ENCODE assay signal across 20 cellular contexts in the genomic region with DNA sequence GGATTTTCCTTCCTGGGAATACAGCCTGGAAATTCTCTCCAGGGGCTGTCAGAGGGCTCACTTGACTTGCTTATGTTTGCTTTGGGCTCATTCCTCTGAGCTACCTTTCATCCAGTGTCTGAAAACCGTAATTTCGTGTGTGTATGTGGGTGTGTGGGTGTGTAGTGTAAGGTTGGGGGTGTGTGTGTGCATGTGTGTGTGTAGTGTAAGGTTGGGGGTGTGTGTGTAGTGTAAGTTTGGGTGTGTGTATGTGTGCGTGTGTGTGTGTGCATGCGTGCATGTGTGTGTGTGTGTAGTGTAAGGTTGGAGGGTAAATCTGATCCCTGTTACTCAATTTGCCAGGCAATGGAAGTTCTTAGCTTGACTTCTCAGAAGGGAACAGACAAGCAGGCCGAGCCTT. TPM values are rescaled to one million over a fixed set of nuclear protein-coding genes. Genes with fewer than 3 reads are reported as not detected.
A peak's percentile ranks its signal among the peaks of the same experiment; 100 is the strongest.
DNase-seq lines count a peak whose midpoint lies in the region; FAIRE-seq and TF ChIP-seq lines count a peak whose summit lies in the region.
"Had no signal": no experiment of that assay in that cellular context is flagged by ENCODE, and none has a peak within 500 bp of the region (broad histone marks: within the 10 kb centered on the region; RNA-seq: fewer than 3 reads in every experiment).

No MANE protein-coding gene starts in this region.

- H3K9me3 Mint-ChIP-seq in endothelial cell (ENCODE audit: unreplicated experiment): no peaks in the 10 kb centered on the region
- peaks cover 11% of the 10 kb centered on the region for H3K9me3 Mint-ChIP-seq in osteocyte (ENCODE audit: unreplicated experiment)

- TF ChIP-seq CTCF in HEK293 (tag by site-specific recombination; IDR thresholded peaks at IDR 0.05): no peak
- TF ChIP-seq CTCF in endothelial cell (IDR thresholded peaks at IDR 0.05; ENCODE audit: unreplicated experiment): no peak
- no peak for TF ChIP-seq CTCF in osteocyte (IDR thresholded peaks at IDR 0.05)

- peak; percentile 83 for FAIRE-seq in HTR-8/SVneo (lab: Jason Lieb, UNC)
- FAIRE-seq: A204.1, D721Med, G401.6, GM12891, H54 had no signal

- POLR2A ChIA-PET in HEK293 (lab: Yijun Ruan, JAX): no interaction called here

- DNase-seq in HTR-8/SVneo (ENCODE audit: insufficient read length, low spot score) (no peak), endothelial cell (ENCODE audit: low spot score) (no peak), posterior vena cava (ENCODE audit: low spot score) (peak; percentile 8), osteocyte (ENCODE audit: extremely low spot score, unreplicated experiment) (no peak), GOT3 (lab: John Stamatoyannopoulos, UW) (no peak)
- DNase-seq in stimulated activated CD4-positive, alpha-beta T cell treated with anti-CD3 and anti-CD28 coated beads, Interleukin-12 subunit alpha, Interleukin-12 subunit beta, amount 100 ng/mL, for 4 hours: no peak
- DNase-seq: ACHN, AML-193, GM23248, HCEC 1CT, HFFc6 had no signal

- peak overlapping the region; percentile 15 for H3K27ac Mint-ChIP-seq in endothelial cell (ENCODE audit: unreplicated experiment)
- no peak overlapping the region for H3K27ac Mint-ChIP-seq in osteocyte (ENCODE audit: unreplicated experiment)
- H3K27ac Mint-ChIP-seq: CD4-positive, alpha-beta T cell; HFFc6 had no signal

- CTCF ChIA-PET in HEK293 (lab: Yijun Ruan, JAX): interaction anchor here (0.6 to 1.0 kb wide), 2 partner anchors 39 to 60 kb away, joined by 3 to 4 read pairs; no protein-coding TSS in a partner anchor

- H3K36me3 Mint-ChIP-seq in endothelial cell (ENCODE audit: low read depth, unreplicated experiment) (no peaks in the 10 kb centered on the region), osteocyte (ENCODE audit: unreplicated experiment) (peaks cover 9% of the 10 kb centered on the region)

- H3K9me3 ChIP-seq in HEK293 (ENCODE audit: control insufficient read depth, insufficient read depth, low read depth, low read length): no peaks in the 10 kb centered on the region
- H3K9me3 ChIP-seq: Caco-2 had no signal

- H3K4me3 ChIP-seq in HEK293 (ENCODE audit: low read depth, low read length): no peak overlapping the region
- H3K4me3 ChIP-seq: GM23248 had no signal

- H3K4me3 Mint-ChIP-seq in endothelial cell (ENCODE audit: unreplicated experiment): no peak overlapping the region
- no peak overlapping the region for H3K4me3 Mint-ChIP-seq in osteocyte (ENCODE audit: unreplicated experiment)
- H3K4me3 Mint-ChIP-seq: CD4-positive, alpha-beta T cell; HFFc6 had no signal

- H3K4me1 Mint-ChIP-seq in endothelial cell (ENCODE audit: unreplicated experiment) (peaks cover 6% of the 10 kb centered on the region), osteocyte (ENCODE audit: unreplicated experiment) (peaks cover 5% of the 10 kb centered on the region)

- no peak overlapping the region for H3K27ac ChIP-seq in HEK293 (ENCODE audit: extremely low read depth, low read depth, low read length)
- H3K27ac ChIP-seq: C4-2B, GM23248 had no signal

- intact Hi-C loops in posterior vena cava (cut with DNase I): no loop called here

- no peaks in the 10 kb centered on the region for H3K36me3 ChIP-seq in HEK293 (ENCODE audit: control insufficient read depth in 2 of 2, insufficient read depth in 1 of 2, low read length in 2 of 2)

- peaks cover 4% of the 10 kb centered on the region for H3K27me3 Mint-ChIP-seq in endothelial cell (ENCODE audit: unreplicated experiment)
- peaks cover 55% of the 10 kb centered on the region for H3K27me3 Mint-ChIP-seq in osteocyte (ENCODE audit: unreplicated experiment)

- no peaks in the 10 kb centered on the region; the same call in 1 of the 2 replicates for H3K4me1 ChIP-seq in HEK293 (ENCODE audit: control insufficient read depth, insufficient read depth, low read length)
- H3K4me1 ChIP-seq: Caco-2 had no signal

TF ChIP-seq in HEK293, 187 proteins besides CTCF, POLR2A, EP300 and RAD21:
- TF ChIP-seq ZNF473 (tag by site-specific recombination; IDR thresholded peaks at IDR 0.05) (0 out of 2 replicates have a peak, but pooled peaks have one; percentile 37), ZNF521 (tag by site-specific recombination; IDR thresholded peaks at IDR 0.05) (0 out of 2 replicates have a peak, but pooled peaks have one; percentile 54), BCL11A (tag by site-specific recombination; IDR thresholded peaks at IDR 0.05; ENCODE audit: low read depth) (no peak), ZFHX2 (tag by site-specific recombination; conservative IDR thresholded peaks at IDR 0.05) (peak; percentile 65), ZNF155 (tag by site-specific recombination; IDR thresholded peaks at IDR 0.05) (0 out of 2 replicates have a peak, but pooled peaks have one; percentile 33), KLF9 (tag by site-specific recombination; IDR thresholded peaks at IDR 0.05; ENCODE audit: low read depth) (no peak), ZBTB8A (tag by site-specific recombination; IDR thresholded peaks at IDR 0.05) (no peak), EGR2 (tag by site-specific recombination; IDR thresholded peaks at IDR 0.05; ENCODE audit: low read depth) (peak; percentile 75)
- TF ChIP-seq, protein P1, sequence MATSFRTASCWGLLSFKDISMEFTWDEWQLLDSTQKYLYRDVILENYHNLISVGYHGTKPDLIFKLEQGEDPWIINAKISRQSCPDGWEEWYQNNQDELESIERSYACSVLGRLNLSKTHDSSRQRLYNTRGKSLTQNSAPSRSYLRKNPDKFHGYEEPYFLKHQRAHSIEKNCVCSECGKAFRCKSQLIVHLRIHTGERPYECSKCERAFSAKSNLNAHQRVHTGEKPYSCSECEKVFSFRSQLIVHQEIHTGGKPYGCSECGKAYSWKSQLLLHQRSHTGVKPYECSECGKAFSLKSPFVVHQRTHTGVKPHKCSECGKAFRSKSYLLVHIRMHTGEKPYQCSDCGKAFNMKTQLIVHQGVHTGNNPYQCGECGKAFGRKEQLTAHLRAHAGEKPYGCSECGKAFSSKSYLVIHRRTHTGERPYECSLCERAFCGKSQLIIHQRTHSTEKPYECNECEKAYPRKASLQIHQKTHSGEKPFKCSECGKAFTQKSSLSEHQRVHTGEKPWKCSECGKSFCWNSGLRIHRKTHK (tag by site-specific recombination; IDR thresholded peaks at IDR 0.05): peak; percentile 23; the same call in 1 of the 2 replicates
- TF ChIP-seq, protein P2, sequence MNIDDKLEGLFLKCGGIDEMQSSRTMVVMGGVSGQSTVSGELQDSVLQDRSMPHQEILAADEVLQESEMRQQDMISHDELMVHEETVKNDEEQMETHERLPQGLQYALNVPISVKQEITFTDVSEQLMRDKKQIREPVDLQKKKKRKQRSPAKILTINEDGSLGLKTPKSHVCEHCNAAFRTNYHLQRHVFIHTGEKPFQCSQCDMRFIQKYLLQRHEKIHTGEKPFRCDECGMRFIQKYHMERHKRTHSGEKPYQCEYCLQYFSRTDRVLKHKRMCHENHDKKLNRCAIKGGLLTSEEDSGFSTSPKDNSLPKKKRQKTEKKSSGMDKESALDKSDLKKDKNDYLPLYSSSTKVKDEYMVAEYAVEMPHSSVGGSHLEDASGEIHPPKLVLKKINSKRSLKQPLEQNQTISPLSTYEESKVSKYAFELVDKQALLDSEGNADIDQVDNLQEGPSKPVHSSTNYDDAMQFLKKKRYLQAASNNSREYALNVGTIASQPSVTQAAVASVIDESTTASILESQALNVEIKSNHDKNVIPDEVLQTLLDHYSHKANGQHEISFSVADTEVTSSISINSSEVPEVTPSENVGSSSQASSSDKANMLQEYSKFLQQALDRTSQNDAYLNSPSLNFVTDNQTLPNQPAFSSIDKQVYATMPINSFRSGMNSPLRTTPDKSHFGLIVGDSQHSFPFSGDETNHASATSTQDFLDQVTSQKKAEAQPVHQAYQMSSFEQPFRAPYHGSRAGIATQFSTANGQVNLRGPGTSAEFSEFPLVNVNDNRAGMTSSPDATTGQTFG (tag by site-specific recombination; IDR thresholded peaks at IDR 0.05; ENCODE audit: borderline replicate concordance): 0 out of 2 replicates have a peak, but pooled peaks have one; percentile 16
- TF ChIP-seq, protein P3, sequence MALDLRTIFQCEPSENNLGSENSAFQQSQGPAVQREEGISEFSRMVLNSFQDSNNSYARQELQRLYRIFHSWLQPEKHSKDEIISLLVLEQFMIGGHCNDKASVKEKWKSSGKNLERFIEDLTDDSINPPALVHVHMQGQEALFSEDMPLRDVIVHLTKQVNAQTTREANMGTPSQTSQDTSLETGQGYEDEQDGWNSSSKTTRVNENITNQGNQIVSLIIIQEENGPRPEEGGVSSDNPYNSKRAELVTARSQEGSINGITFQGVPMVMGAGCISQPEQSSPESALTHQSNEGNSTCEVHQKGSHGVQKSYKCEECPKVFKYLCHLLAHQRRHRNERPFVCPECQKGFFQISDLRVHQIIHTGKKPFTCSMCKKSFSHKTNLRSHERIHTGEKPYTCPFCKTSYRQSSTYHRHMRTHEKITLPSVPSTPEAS (tag by site-specific recombination; IDR thresholded peaks at IDR 0.05): peak; percentile 87

RNA-seq across cellular contexts. Expression of a gene that starts 15.4 kb away (rescaled TPM):
- total RNA-seq in endothelial cell (ENCODE audit: unreplicated experiment) (1.6 TPM), posterior vena cava (1 to 10 TPM in 1 of 2 donors, under 1 TPM in 1; 0.56 to 1.2 TPM), osteocyte (7.0 and 8.5 TPM in 2 replicates)
